ENCODE assay signal across 17 cellular contexts in genomic region chr18:9048808-9049494, GRCh38. TPM values are rescaled to one million over a fixed set of nuclear protein-coding genes. Genes with fewer than 3 reads are reported as not detected.
A peak's percentile ranks its signal among the peaks of the same experiment; 100 is the strongest.
DNase-seq lines count a peak whose midpoint lies in the region; ATAC-seq, FAIRE-seq and TF ChIP-seq lines count a peak whose summit lies in the region.
"Had no signal": no experiment of that assay in that cellular context is flagged by ENCODE, and none has a peak within 500 bp of the region (broad histone marks: within the 10 kb centered on the region; RNA-seq: fewer than 3 reads in every experiment).

No MANE protein-coding gene starts in this region.

- H3K9ac ChIP-seq in K562 (ENCODE audit: insufficient read depth in 1 of 2, low read depth in 2 of 2, low read length in 2 of 2): no peak overlapping the region
- H3K9ac ChIP-seq: KMS-11 had no signal

- DNase-seq in ELR (ENCODE audit: low read depth): peak; percentile 73
- DNase-seq in K562 (ENCODE audit: extremely low read depth in 1 of 4, low spot score in 3 of 4): no peak
- DNase-seq in left colon: no peak
- no peak for DNase-seq in NCI-H1436 treated with DMSO at 0.1 percent for 48 hours (lab: John Stamatoyannopoulos, UW)
- DNase-seq in activated gamma-delta T cell (lab: John Stamatoyannopoulos, UW): no peak
- DNase-seq in cerebellar cortex (ENCODE audit: low spot score): no peak
- DNase-seq: activated CD4-positive, CD25-positive, alpha-beta regulatory T cell treated with anti-CD3 and anti-CD28 coated beads, Interleukin-2, amount 50 U/mL, for 72 hours; aorta; C1 segment of cervical spinal cord; cortex of kidney; left ventricle myocardium superior; naive thymus-derived CD4-positive, alpha-beta T cell; NCI-H1694 treated with DMSO at 0.1 percent for 48 hours; NCI-H524 had no signal

- TF ChIP-seq RAD21 in K562 (CRISPR knock-in tag; conservative IDR thresholded peaks at IDR 0.05 in 1 of 2, IDR thresholded peaks at IDR 0.05 in 1 of 2): no peak

- intact Hi-C loops in K562 (cut with micrococcal nuclease): no loop called here
- intact Hi-C loops in left colon (cut with DNase I, micrococcal nuclease): no loop called here

- H3K4me3 ChIP-seq in K562: no peak overlapping the region

- no peak for TF ChIP-seq POLR2A in K562 (conservative IDR thresholded peaks at IDR 0.05)

- H3K27me3 ChIP-seq in K562 (ENCODE audit: control insufficient read depth in 2 of 2, insufficient read depth in 2 of 2, low read length in 2 of 2): no peaks in the 10 kb centered on the region

- 49% methylated on average over 3 of the region's 3 CpGs for WGBS in K562 (ENCODE audit: insufficient coverage, low coverage, missing lambda C conversion rate)

- ATAC-seq in HG03378 (IDR thresholded peaks at IDR 0.05; ENCODE audit: unreplicated experiment): peak; percentile 55
- ATAC-seq in K562: no peak
- peak; percentile 79 for ATAC-seq in left colon
- no peak for ATAC-seq in GM21528 (IDR thresholded peaks at IDR 0.05; ENCODE audit: low FRiP score, unreplicated experiment)
- ATAC-seq: left ventricle myocardium superior; naive thymus-derived CD4-positive, alpha-beta T cell had no signal

- POLR2A ChIA-PET in K562 (lab: Yijun Ruan, JAX): interaction anchor here (0.6 to 1.3 kb wide), 2 partner anchors 11 to 29 kb away, joined by 3 to 4 read pairs; no protein-coding TSS in a partner anchor

- no peaks in the 10 kb centered on the region for H3K79me2 ChIP-seq in K562 (ENCODE audit: control insufficient read depth, insufficient read depth, low read length)

- FAIRE-seq in K562 (lab: Jason Lieb, UNC): no peak

- H4K20me1 ChIP-seq in K562 (replicated peaks; ENCODE audit: control insufficient read depth, insufficient read depth, low read length): no peaks in the 10 kb centered on the region

- H2AFZ ChIP-seq in K562 (ENCODE audit: low read depth, low read length): no peak overlapping the region

- TF ChIP-seq EP300 in K562 (IDR thresholded peaks at IDR 0.05; ENCODE audit: low read length): no peak

- H3K27ac ChIP-seq in K562 (ENCODE audit: extremely low read depth, low read depth, low read length): no peak overlapping the region
- H3K27ac ChIP-seq: KMS-11 had no signal

- H3K36me3 ChIP-seq in K562 (ENCODE audit: control insufficient read depth, insufficient read depth, low read length): no peaks in the 10 kb centered on the region

- 0 out of 5 replicates have a peak, but pooled peaks cover 0 to 3% of the 10 kb centered on the region in 2 experiments for H3K4me1 ChIP-seq in K562 (replicated peaks in 1 of 2; ENCODE audit: control insufficient read depth in 2 of 2, insufficient read depth in 2 of 2, low read length in 2 of 2)

- H3K4me2 ChIP-seq in K562 (ENCODE audit: insufficient read depth, low read length): no peak overlapping the region
- H3K4me2 ChIP-seq: KMS-11 had no signal

- CTCF ChIA-PET in K562 (lab: Yijun Ruan, JAX; ENCODE audit: low intra/inter-chr PET ratio): interaction anchor here (0.5 kb wide), 1 partner anchor 392 kb away, joined by 3 read pairs; no protein-coding TSS in a partner anchor

- in situ Hi-C loops in K562 (cut with MboI): no loop called here

- no peak for TF ChIP-seq CTCF in K562 (IDR thresholded peaks at IDR 0.05 in 2 of 3, conservative IDR thresholded peaks at IDR 0.05 in 1 of 3; ENCODE audit: insufficient read depth in 2 of 3, low read depth in 1 of 3, low read length in 3 of 3)

- H3K9me1 ChIP-seq in K562 (ENCODE audit: control insufficient read depth, insufficient read depth, low read length): no peaks in the 10 kb centered on the region

- peaks cover 32% of the 10 kb centered on the region for H3K9me3 ChIP-seq in K562 (replicated peaks; ENCODE audit: control insufficient read depth, insufficient read depth, low read depth, low read length)

- no TSS peak for BruUV-seq in K562 (replicated peaks; lab: Mats Ljungman, UMichigan)

TF ChIP-seq in K562, 482 proteins besides CTCF, POLR2A, EP300 and RAD21:
- TF ChIP-seq ZNF41 (CRISPR knock-in tag; conservative IDR thresholded peaks at IDR 0.05) (no peak), NCOA1 (IDR thresholded peaks at IDR 0.05; ENCODE audit: low read depth) (no peak), NFIX (CRISPR knock-in tag; IDR thresholded peaks at IDR 0.05; ENCODE audit: low read depth) (no peak), TAF7 (tag; IDR thresholded peaks at IDR 0.05) (no peak), FOSL1 (tag; conservative IDR thresholded peaks at IDR 0.05) (0 out of 2 replicates have a peak, but pooled peaks have one; percentile 37)
TF ChIP-seq in K562: peak in this region for 1.

RNA-seq across cellular contexts. Expression of gene NDUFV2, which starts 53.5 kb away (rescaled TPM):
- total RNA-seq in K562 (2011; cell fraction: chromatin; rRNA removed; ENCODE audit: low replicate concordance): 122 and 367 TPM in 2 replicates
- total RNA-seq in K562 (2011; cell fraction: nucleolus; rRNA removed): 101 and 132 TPM in 2 replicates
- total RNA-seq in K562 (2011; cell fraction: nucleoplasm; rRNA removed): 250 and 347 TPM in 2 replicates
- total RNA-seq in K562 (2014; rRNA removed): 213 and 332 TPM in 2 replicates
- 378 and 409 TPM in 2 replicates for total RNA-seq in K562 (2014; rRNA removed; fragmentation: Illumina TruSeq; extraction: Trizol)
- total RNA-seq in K562 (2015; rRNA removed; fragmentation: Illumina TruSeq; extraction: Trizol): 341 and 397 TPM in 2 replicates
- 302 and 312 TPM in 2 replicates for total RNA-seq in K562 (2021)
- 451 and 487 TPM in 2 replicates for polyA plus RNA-seq in K562 (2011; rRNA removed)
- 117 and 214 TPM in 2 replicates for polyA plus RNA-seq in K562 (2011; cell fraction: cytosol; rRNA removed)
- polyA plus RNA-seq in K562 (2011; cell fraction: nucleus; rRNA removed): 97.9 and 211 TPM in 2 replicates
- 263 and 279 TPM in 2 replicates for polyA plus RNA-seq in K562 (2012)
- 354 and 361 TPM in 2 replicates for polyA plus RNA-seq in K562 (2014; fragmentation: Illumina TruSeq; extraction: Trizol)
- 100 to 1,000 TPM; 384 to 550 TPM for polyA plus RNA-seq in K562 (2014; fragmentation: Nextera tagmentation; extraction: Ambion mirVana)
- polyA plus RNA-seq in K562 (2014; rRNA removed): 389 and 437 TPM in 2 replicates
- 148 and 223 TPM in 2 replicates for polyA minus RNA-seq in K562 (2011; rRNA and poly(A)+ RNA removed)
- polyA minus RNA-seq in K562 (2011; cell fraction: cytosol; rRNA and poly(A)+ RNA removed): 44.6 and 66.0 TPM in 2 replicates
- polyA minus RNA-seq in K562 (2011; cell fraction: nucleus; rRNA and poly(A)+ RNA removed): 155 and 334 TPM in 2 replicates
- total RNA-seq in left colon: 100 to 1,000 TPM; 167 to 191 TPM

Comparison
In these comparisons a context has a peak if more than half of its experiments do, and no peak if none do; other contexts are left out.
1. ATAC-seq: peak in HG03378 (single experiment) and left colon (single experiment); none in K562 (single experiment) and GM21528 (single experiment).